Comparison of ENCODE assay signal across 9 cellular contexts in the genomic region with DNA sequence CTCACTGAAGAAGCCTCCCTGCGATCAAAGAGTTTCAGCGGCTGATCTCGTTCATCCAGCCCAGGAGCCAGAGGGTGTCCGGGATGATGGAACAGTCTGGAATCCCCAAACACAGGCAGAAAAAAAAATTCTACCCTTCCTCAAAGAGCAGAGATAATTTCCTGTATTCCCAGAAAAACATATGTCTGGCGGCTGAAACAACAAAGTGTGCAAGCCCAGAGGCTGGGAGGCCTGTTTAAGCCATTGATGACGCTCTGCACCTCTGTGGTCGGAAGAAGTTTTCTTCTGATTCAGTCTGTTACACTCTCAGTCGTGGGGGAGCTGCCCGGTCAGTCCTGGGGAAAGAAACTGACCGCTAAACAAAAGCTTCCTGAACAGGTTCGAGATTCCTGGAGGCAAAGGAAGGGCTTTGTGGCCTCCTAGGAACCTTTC. TPM values are rescaled to one million over a fixed set of nuclear protein-coding genes. Genes with fewer than 3 reads are reported as not detected.
DNase-seq lines count a peak whose midpoint lies in the region; ATAC-seq and TF ChIP-seq lines count a peak whose summit lies in the region.
"Had no signal": no experiment of that assay in that cellular context is flagged by ENCODE, and none has a peak within 500 bp of the region (broad histone marks: within the 10 kb centered on the region; RNA-seq: fewer than 3 reads in every experiment).

No MANE protein-coding gene starts in this region.

- CTCF ChIA-PET in WTC11 (lab: Charles Lee), result no interaction called here

- 55 to 60% methylated on average over 5 to 10 of the region's 11 CpGs for WGBS in gastroesophageal sphincter (ENCODE audit: low coverage in 1 of 2), 2 donors
- 58 to 63% (median 58%) methylated on average over 11 of the region's 11 CpGs for WGBS in psoas muscle, 3 donors
- 81% methylated on average over 11 of the region's 11 CpGs for WGBS in aorta, 2 donors

- no peaks in the 10 kb centered on the region for H3K27me3 ChIP-seq in BLaER1 treated with 17β-estradiol and CSF1 and Interleukin-3, amounts not matched to agents 10 nM and 100 nM
- H3K27me3 ChIP-seq in gastroesophageal sphincter (no peaks in the 10 kb centered on the region), psoas muscle (ENCODE audit: insufficient read depth in 3 of 3, low read length in 2 of 3) (no peaks in the 10 kb centered on the region), aorta (ENCODE audit: control insufficient read depth in 1 of 2, insufficient read depth in 2 of 2, low read length in 1 of 2) (no peaks in the 10 kb centered on the region)
- H3K27me3 ChIP-seq: MG63 had no signal

- TF ChIP-seq CTCF in WTC11 (IDR thresholded peaks at IDR 0.05) (no peak), gastroesophageal sphincter (IDR thresholded peaks at IDR 0.05) (no peak), psoas muscle (IDR thresholded peaks at IDR 0.05) (no peak)

- peak overlapping the region in 2 of 10 experiments; percentile 4 to 14; a peak in 1 of 20 replicates for H3K4me3 ChIP-seq in BLaER1 treated with 17β-estradiol and CSF1 and Interleukin-3, amounts not matched to agents 10 nM and 100 nM
- H3K4me3 ChIP-seq in gastroesophageal sphincter, result no peak overlapping the region
- no peak overlapping the region for H3K4me3 ChIP-seq in psoas muscle
- no peak overlapping the region for H3K4me3 ChIP-seq in aorta (ENCODE audit: low read length in 2 of 2)
- H3K4me3 ChIP-seq: MG63 had no signal

- H4K20me1 ChIP-seq in BLaER1 treated with 17β-estradiol and CSF1 and Interleukin-3, amounts not matched to agents 10 nM and 100 nM, result peaks cover 3 to 92% (median 45%) of the 10 kb centered on the region in 11 experiments; a peak in 20 of 22 replicates

- peak overlapping the region in 10 of 11 experiments; percentile 4 to 57 (median 36); a peak in 13 of 22 replicates for H3K9ac ChIP-seq in BLaER1 treated with 17β-estradiol and CSF1 and Interleukin-3, amounts not matched to agents 10 nM and 100 nM

- H3K4me3 Mint-ChIP-seq in WTC11, result no peak overlapping the region
- no peak overlapping the region for H3K4me3 Mint-ChIP-seq in activated T-helper 1 cell treated with anti-CD3 and anti-CD28 coated beads, Interleukin-12 subunit alpha, Interleukin-12 subunit beta, Interleukin-2, Interleukin-4 antibody, amounts not matched to agents 30 ng/mL and 10 ng/mL and 1 ng/mL, durations not matched to agents 14 hours and 24 hours and 36 hours

- H3K36me3 Mint-ChIP-seq in WTC11, result no peaks in the 10 kb centered on the region
- no peaks in the 10 kb centered on the region for H3K36me3 Mint-ChIP-seq in activated T-helper 1 cell treated with anti-CD3 and anti-CD28 coated beads, Interleukin-12 subunit alpha, Interleukin-12 subunit beta, Interleukin-2, Interleukin-4 antibody, amounts not matched to agents 30 ng/mL and 10 ng/mL and 1 ng/mL, durations not matched to agents 14 hours and 24 hours and 36 hours (ENCODE audit: low read depth)

- H3K27me3 Mint-ChIP-seq in WTC11 (ENCODE audit: low read depth), result no peaks in the 10 kb centered on the region
- no peaks in the 10 kb centered on the region for H3K27me3 Mint-ChIP-seq in activated T-helper 1 cell treated with anti-CD3 and anti-CD28 coated beads, Interleukin-12 subunit alpha, Interleukin-12 subunit beta, Interleukin-2, Interleukin-4 antibody, amounts not matched to agents 30 ng/mL and 10 ng/mL and 1 ng/mL, durations not matched to agents 14 hours and 24 hours and 36 hours (ENCODE audit: insufficient read depth)

- TF ChIP-seq EP300 in gastroesophageal sphincter (IDR thresholded peaks at IDR 0.05), result no peak

- H3K9me3 ChIP-seq in BLaER1 treated with 17β-estradiol and CSF1 and Interleukin-3, amounts not matched to agents 10 nM and 100 nM (replicated peaks in 1 of 11), result no peaks in the 10 kb centered on the region
- H3K9me3 ChIP-seq in gastroesophageal sphincter, result no peaks in the 10 kb centered on the region
- H3K9me3 ChIP-seq in psoas muscle, result no peaks in the 10 kb centered on the region
- H3K9me3 ChIP-seq in aorta (ENCODE audit: control insufficient read depth, low read length), result no peaks in the 10 kb centered on the region
- H3K9me3 ChIP-seq: MG63 had no signal

- peak overlapping the region in 8 of 11 experiments; percentile 34 to 98 (median 48); a peak in 15 of 22 replicates for H3K27ac ChIP-seq in BLaER1 treated with 17β-estradiol and CSF1 and Interleukin-3, amounts not matched to agents 10 nM and 100 nM
- peak overlapping the region in 3 of 4 donors; percentile 33 to 55 (median 44) for H3K27ac ChIP-seq in gastroesophageal sphincter
- H3K27ac ChIP-seq in psoas muscle, result peak overlapping the region; percentile 48
- no peak overlapping the region for H3K27ac ChIP-seq in aorta (ENCODE audit: low read depth in 1 of 2, low read length in 2 of 2)

- intact Hi-C loops in psoas muscle (cut with DNase I), result no loop called here
- intact Hi-C loops in activated T-helper 1 cell treated with anti-CD3 and anti-CD28 coated beads, Interleukin-12 subunit alpha, Interleukin-12 subunit beta, Interleukin-2, Interleukin-4 antibody, amounts not matched to agents 30 ng/mL and 10 ng/mL and 1 ng/mL, durations not matched to agents 14 hours and 24 hours and 36 hours (cut with micrococcal nuclease), result no loop called here
- intact Hi-C loops in aorta (cut with DNase I), result no loop called here

- TF ChIP-seq POLR2A in gastroesophageal sphincter (IDR thresholded peaks at IDR 0.05), result no peak

- peaks cover 26 to 64% (median 50%) of the 10 kb centered on the region in 11 experiments for H3K36me3 ChIP-seq in BLaER1 treated with 17β-estradiol and CSF1 and Interleukin-3, amounts not matched to agents 10 nM and 100 nM
- H3K36me3 ChIP-seq in gastroesophageal sphincter (peaks cover 0 to 24% of the 10 kb centered on the region in 2 donors), psoas muscle (ENCODE audit: insufficient read depth in 1 of 2, low read depth in 1 of 2) (peaks cover 0 to 6% of the 10 kb centered on the region in 2 donors), aorta (ENCODE audit: control insufficient read depth in 1 of 2, insufficient read depth in 2 of 2, low read length in 1 of 2) (no peaks in the 10 kb centered on the region)
- H3K36me3 ChIP-seq: MG63 had no signal

- H3K4me2 ChIP-seq in BLaER1 treated with 17β-estradiol and CSF1 and Interleukin-3, amounts not matched to agents 10 nM and 100 nM, result peak overlapping the region; percentile 38 to 100 (median 96)

- H3K4me1 Mint-ChIP-seq in WTC11, result peaks cover 11% of the 10 kb centered on the region
- no peaks in the 10 kb centered on the region for H3K4me1 Mint-ChIP-seq in activated T-helper 1 cell treated with anti-CD3 and anti-CD28 coated beads, Interleukin-12 subunit alpha, Interleukin-12 subunit beta, Interleukin-2, Interleukin-4 antibody, amounts not matched to agents 30 ng/mL and 10 ng/mL and 1 ng/mL, durations not matched to agents 14 hours and 24 hours and 36 hours (ENCODE audit: low read depth)

- DNase-seq in WTC11 (ENCODE audit: low spot score) (no peak), psoas muscle (no peak), activated T-cell treated with anti-CD3 and anti-CD28 coated beads for 4 hours (no peak), NCI-H526 (lab: John Stamatoyannopoulos, UW) (no peak), aorta (no peak)
- DNase-seq in activated T-helper 1 cell treated with anti-CD3 and anti-CD28 coated beads, Interleukin-12 subunit alpha, Interleukin-12 subunit beta, Interleukin-2, Interleukin-4 antibody, amounts not matched to agents 30 ng/mL and 10 ng/mL and 1 ng/mL, durations not matched to agents 14 hours and 24 hours and 36 hours (ENCODE audit: low spot score), result no peak
- DNase-seq: MG63 had no signal

- peak overlapping the region; percentile 16; the same call in 1 of the 2 replicates for H3K27ac Mint-ChIP-seq in WTC11
- no peak overlapping the region for H3K27ac Mint-ChIP-seq in activated T-helper 1 cell treated with anti-CD3 and anti-CD28 coated beads, Interleukin-12 subunit alpha, Interleukin-12 subunit beta, Interleukin-2, Interleukin-4 antibody, amounts not matched to agents 30 ng/mL and 10 ng/mL and 1 ng/mL, durations not matched to agents 14 hours and 24 hours and 36 hours

- no peaks in the 10 kb centered on the region for H3K9me3 Mint-ChIP-seq in WTC11
- H3K9me3 Mint-ChIP-seq in activated T-helper 1 cell treated with anti-CD3 and anti-CD28 coated beads, Interleukin-12 subunit alpha, Interleukin-12 subunit beta, Interleukin-2, Interleukin-4 antibody, amounts not matched to agents 30 ng/mL and 10 ng/mL and 1 ng/mL, durations not matched to agents 14 hours and 24 hours and 36 hours, result no peaks in the 10 kb centered on the region

- ATAC-seq in WTC11 (no peak), gastroesophageal sphincter (no peak), psoas muscle (no peak), aorta (ENCODE audit: low FRiP score) (no peak)

- POLR2A ChIA-PET in WTC11 (lab: Charles Lee), result no interaction called here

- peaks cover 80 to 94% (median 84%) of the 10 kb centered on the region in 10 experiments for H3K4me1 ChIP-seq in BLaER1 treated with 17β-estradiol and CSF1 and Interleukin-3, amounts not matched to agents 10 nM and 100 nM
- H3K4me1 ChIP-seq in gastroesophageal sphincter (peaks cover 0 to 62% (median 5%) of the 10 kb centered on the region in 3 donors), psoas muscle (peaks cover 69% of the 10 kb centered on the region), aorta (ENCODE audit: control insufficient read depth in 1 of 2, insufficient read depth in 2 of 2, low read length in 2 of 2) (no peaks in the 10 kb centered on the region)

TF ChIP-seq in WTC11, 78 proteins besides CTCF, POLR2A, EP300 and RAD21 (continues in another document):
- TF ChIP-seq SMAD4 (CRISPR knock-in tag; IDR thresholded peaks at IDR 0.05), result no peak

RNA-seq across cellular contexts. Expression of gene TFEB, which starts 37.0 kb away (rescaled TPM):
- total RNA-seq in WTC11 (2021) (3.1 to 3.9 TPM (median 3.3 TPM) in 3 replicates), gastroesophageal sphincter (10 to 100 TPM; 16.6 to 42.8 (median 26.1) TPM), psoas muscle (10 to 100 TPM; 35.4 to 64.3 (median 39.8) TPM), aorta (10 to 100 TPM; 22.2 to 32.1 TPM)
- polyA plus RNA-seq in psoas muscle (10 to 100 TPM; 16.1 to 65.2 (median 51.6) TPM), aorta (10 to 100 TPM in 1 of 2 donors, 1 to 10 TPM in 1; 7.3 to 20.9 TPM)
- total RNA-seq in activated T-helper 1 cell treated with anti-CD3 and anti-CD28 coated beads, Interleukin-12 subunit alpha, Interleukin-12 subunit beta, Interleukin-2, Interleukin-4 antibody, amounts not matched to agents 30 ng/mL and 10 ng/mL and 1 ng/mL, durations not matched to agents 14 hours and 24 hours and 36 hours, result 15.6 and 17.2 TPM in 2 replicates

RNA-seq across cellular contexts. Expression of gene PGC, which starts 48.8 kb away (rescaled TPM):
- total RNA-seq in WTC11 (2021) (0.55 to 0.63 TPM (median 0.62 TPM) in 3 replicates), gastroesophageal sphincter (under 1 TPM in 1 of 4 donors, not detected in 3; 0.62 TPM), psoas muscle (not detected), aorta (under 1 TPM; 0.33 to 0.65 TPM)
- polyA plus RNA-seq in psoas muscle (1 to 10 TPM in 1 of 3 donors, under 1 TPM in 1, not detected in 1; 0.48 to 1.0 TPM), aorta (1 to 10 TPM; 1.1 to 2.5 TPM)
- total RNA-seq in activated T-helper 1 cell treated with anti-CD3 and anti-CD28 coated beads, Interleukin-12 subunit alpha, Interleukin-12 subunit beta, Interleukin-2, Interleukin-4 antibody, amounts not matched to agents 30 ng/mL and 10 ng/mL and 1 ng/mL, durations not matched to agents 14 hours and 24 hours and 36 hours, result 0.60 TPM in 1 of 2 replicates, not detected in the other

Comparison
In these comparisons a context has a peak if more than half of its experiments do, and no peak if none do; other contexts are left out.
1. H3K27ac ChIP-seq: peak in BLaER1 treated with 17β-estradiol and CSF1 and Interleukin-3, amounts not matched to agents 10 nM and 100 nM (8 of 11), gastroesophageal sphincter (3 of 4) and psoas muscle (single experiment); none in aorta (0 of 2).